ENCODE assay signal across 30 cellular contexts in the genomic region with DNA sequence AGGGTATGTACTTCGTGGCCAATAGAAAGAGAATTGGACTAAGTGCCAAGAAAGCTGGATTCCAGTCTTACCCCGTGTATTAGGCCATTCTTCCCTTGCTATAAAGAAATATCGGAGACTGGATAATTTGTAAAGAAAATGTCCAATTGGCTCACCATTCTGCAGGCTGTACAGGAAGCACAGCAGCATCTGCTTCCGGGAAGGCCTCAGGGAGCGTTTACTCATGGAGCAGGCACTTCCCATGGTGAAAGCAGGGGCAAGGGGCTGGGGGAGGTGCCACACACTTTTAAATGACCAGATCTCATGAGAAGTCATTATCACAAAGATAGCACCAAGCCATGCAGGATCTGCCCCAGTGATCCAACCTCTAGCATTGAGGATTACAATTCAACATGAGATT. TPM values are rescaled to one million over a fixed set of nuclear protein-coding genes. Genes with fewer than 3 reads are reported as not detected.
"Had no signal": no experiment of that assay in that cellular context is flagged by ENCODE, and none has a peak within 500 bp of the region (broad histone marks: within the 10 kb centered on the region; RNA-seq: fewer than 3 reads in every experiment).

No MANE protein-coding gene starts in this region.

- H3K27ac Mint-ChIP-seq: effector memory CD8-positive, alpha-beta T cell; immature natural killer cell; memory B cell; natural killer cell; stimulated activated effector memory CD8-positive, alpha-beta T cell treated with anti-CD3 and anti-CD28 coated beads, Interleukin-12 subunit alpha, Interleukin-12 subunit beta, amount 100 ng/mL, for 72 hours had no signal

- H3K36me3 Mint-ChIP-seq: immature natural killer cell; memory B cell; natural killer cell; stimulated activated effector memory CD8-positive, alpha-beta T cell treated with anti-CD3 and anti-CD28 coated beads, Interleukin-12 subunit alpha, Interleukin-12 subunit beta, amount 100 ng/mL, for 72 hours had no signal

- H3K27ac ChIP-seq: esophagus squamous epithelium, lower lobe of right lung, neutrophil, prostate gland, right atrium auricular region, stomach, thyroid gland, vagina had no signal

- DNase-seq: cortex of kidney; effector memory CD8-positive, alpha-beta T cell; erythroblast; esophagus squamous epithelium; foreskin melanocyte; glutamatergic neuron; hypothalamus; immature natural killer cell; islet precursor cell; kidney glomerular epithelial cell; left ventricle myocardium superior; lower lobe of right lung; natural killer cell; stimulated activated CD4-positive, alpha-beta T cell treated with anti-CD3 and anti-CD28 coated beads, Interleukin-2, amount 100 ng/mL, for 24 hours; stimulated activated CD4-positive, alpha-beta T cell treated with anti-CD3 and anti-CD28 coated beads, Interleukin-4, amount 100 ng/mL, for 24 hours; stimulated activated naive CD4-positive, alpha-beta T cell treated with Interleukin-2 at 50 U/mL for 16 hours; stomach; thyroid gland; trophoblast cell had no signal

- ATAC-seq: effector memory CD8-positive, alpha-beta T cell; left ventricle myocardium superior; lower lobe of right lung; natural killer cell; sciatic nerve; stimulated activated effector memory CD8-positive, alpha-beta T cell treated with anti-CD3 and anti-CD28 coated beads, Interleukin-12 subunit alpha, Interleukin-12 subunit beta, amount 100 ng/mL, for 72 hours had no signal

- H3K4me1 ChIP-seq: esophagus squamous epithelium, lower lobe of right lung, prostate gland, right atrium auricular region, stomach, vagina had no signal

- H3K9me3 Mint-ChIP-seq: effector memory CD8-positive, alpha-beta T cell; immature natural killer cell; memory B cell; natural killer cell; neural crest cell; stimulated activated effector memory CD8-positive, alpha-beta T cell treated with anti-CD3 and anti-CD28 coated beads, Interleukin-12 subunit alpha, Interleukin-12 subunit beta, amount 100 ng/mL, for 72 hours had no signal

- H3K4me3 Mint-ChIP-seq: effector memory CD8-positive, alpha-beta T cell; immature natural killer cell; memory B cell; natural killer cell; neural crest cell; stimulated activated effector memory CD8-positive, alpha-beta T cell treated with anti-CD3 and anti-CD28 coated beads, Interleukin-12 subunit alpha, Interleukin-12 subunit beta, amount 100 ng/mL, for 72 hours had no signal

- H3K9me3 ChIP-seq: esophagus squamous epithelium, lower lobe of right lung, neutrophil, prostate gland, right atrium auricular region, stomach, thyroid gland, vagina had no signal

- H3K36me3 ChIP-seq: esophagus squamous epithelium, lower lobe of right lung, neutrophil, prostate gland, right atrium auricular region, stomach, thyroid gland, vagina had no signal

- H3K4me1 Mint-ChIP-seq: immature natural killer cell; memory B cell; natural killer cell; neural crest cell; stimulated activated effector memory CD8-positive, alpha-beta T cell treated with anti-CD3 and anti-CD28 coated beads, Interleukin-12 subunit alpha, Interleukin-12 subunit beta, amount 100 ng/mL, for 72 hours had no signal

- H3K27me3 ChIP-seq: right atrium auricular region, thyroid gland, vagina had no signal

- H3K4me3 ChIP-seq: esophagus squamous epithelium, lower lobe of right lung, prostate gland, right atrium auricular region, stomach, thyroid gland, vagina had no signal

RNA-seq across cellular contexts. Expression of a gene that starts 22.3 kb away (rescaled TPM):
- total RNA-seq: esophagus squamous epithelium, lower lobe of right lung, neural crest cell, omental fat pad, sciatic nerve, stomach, subcutaneous adipose tissue, ureter, vagina had no signal
- polyA plus RNA-seq: immature natural killer cell had no signal
